In the genomic region with DNA sequence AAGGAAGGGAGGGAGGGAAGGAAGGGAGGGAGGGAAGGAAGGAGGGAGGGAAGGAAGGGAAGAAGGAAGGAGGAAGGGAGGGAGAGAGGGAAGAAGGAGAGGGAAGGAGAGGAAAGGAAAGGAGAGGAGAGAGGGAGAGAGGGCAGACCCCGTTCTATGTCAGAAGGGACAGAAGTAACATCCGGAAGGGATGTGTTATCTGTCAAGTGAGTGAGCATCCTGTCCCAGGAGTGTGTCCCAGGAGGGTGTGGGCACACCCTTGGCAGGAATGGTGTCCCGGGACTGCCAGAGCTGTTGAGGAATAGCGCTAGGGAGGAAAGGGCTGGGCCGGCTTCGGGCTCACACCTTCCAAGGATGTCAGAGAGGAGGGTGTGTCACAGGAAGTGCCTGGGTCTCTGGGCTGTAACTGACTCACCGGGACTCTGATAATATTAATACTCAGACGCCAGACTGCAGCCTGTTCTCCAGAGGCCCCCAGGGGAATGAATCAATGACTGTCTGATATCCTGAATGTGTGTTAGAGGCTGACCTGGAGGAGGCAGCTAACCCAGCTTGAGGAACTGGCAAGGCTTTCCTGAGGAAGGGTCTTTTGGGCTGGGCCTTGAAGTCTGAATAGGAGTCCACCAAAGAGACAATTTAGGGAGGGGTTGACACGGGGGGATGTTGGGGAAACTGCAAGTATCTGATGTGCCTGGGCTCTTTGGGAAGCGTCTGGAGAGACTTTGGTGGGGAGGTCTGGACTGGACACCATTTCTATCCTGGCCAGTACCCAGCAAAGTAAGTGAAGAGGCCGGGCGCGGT, we compare ENCODE assay signal across 8 cellular contexts. TPM values are rescaled to one million over a fixed set of nuclear protein-coding genes. Genes with fewer than 3 reads are reported as not detected.
A peak's percentile ranks its signal among the peaks of the same experiment; 100 is the strongest.
DNase-seq lines count a peak whose midpoint lies in the region; ATAC-seq and TF ChIP-seq lines count a peak whose summit lies in the region.

No MANE protein-coding gene starts in this region.

- H3K4me1 Mint-ChIP-seq in HFFc6 (ENCODE audit: low read depth), result peaks cover 15% of the 10 kb centered on the region

- no peaks in the 10 kb centered on the region for H3K27me3 ChIP-seq in left lung
- H3K27me3 ChIP-seq in MM.1S (replicated peaks; ENCODE audit: insufficient read depth, low read length), result peaks cover 40% of the 10 kb centered on the region

- H3K4me1 ChIP-seq in left lung, result peaks cover 0 to 9% of the 10 kb centered on the region in 2 donors
- no peaks in the 10 kb centered on the region for H3K4me1 ChIP-seq in MM.1S (ENCODE audit: low read length)

- H3K4me3 ChIP-seq in left lung, result no peak overlapping the region
- no peak overlapping the region for H3K4me3 ChIP-seq in MM.1S (ENCODE audit: low read length)

- peaks cover 4% of the 10 kb centered on the region for H3K27me3 Mint-ChIP-seq in HFFc6 (ENCODE audit: insufficient read depth)

- no peaks in the 10 kb centered on the region for H3K36me3 Mint-ChIP-seq in HFFc6 (ENCODE audit: low read depth)

- H3K9me2 ChIP-seq in MM.1S (replicated peaks; ENCODE audit: insufficient read depth, low read length), result no peaks in the 10 kb centered on the region

- no peaks in the 10 kb centered on the region for H3F3A ChIP-seq in MM.1S (ENCODE audit: insufficient read depth, low read length)

- H3K27ac ChIP-seq in left lung (peak overlapping the region in 1 of 2 donors; percentile 48), MM.1S (ENCODE audit: low read length) (no peak overlapping the region)

- H4K20me1 ChIP-seq in MM.1S (ENCODE audit: insufficient read depth, low read length), result no peaks in the 10 kb centered on the region

- H3K9me3 ChIP-seq in left lung, result no peaks in the 10 kb centered on the region
- H3K9me3 ChIP-seq in MM.1S (replicated peaks; ENCODE audit: insufficient read depth, low read length), result no peaks in the 10 kb centered on the region

- H2AFZ ChIP-seq in MM.1S (ENCODE audit: low read length), result no peak overlapping the region

- intact Hi-C loops in left lung (cut with DNase I), result no loop called here

- H3K9me3 Mint-ChIP-seq in HFFc6, result no peaks in the 10 kb centered on the region

- H3K36me3 ChIP-seq in left lung (no peaks in the 10 kb centered on the region), MM.1S (replicated peaks; ENCODE audit: insufficient read depth, low read length) (no peaks in the 10 kb centered on the region)

- H3K79me2 ChIP-seq in MM.1S (ENCODE audit: low read length), result no peaks in the 10 kb centered on the region

- peak overlapping the region; percentile 86 for H3K27ac Mint-ChIP-seq in HFFc6

- H3K4me3 Mint-ChIP-seq in HFFc6, result peak overlapping the region; percentile 67

- ATAC-seq in left lung (peak; percentile 90), HG02885 (IDR thresholded peaks at IDR 0.05; ENCODE audit: poor library complexity, unreplicated experiment) (no peak), GM21717 (IDR thresholded peaks at IDR 0.05; ENCODE audit: unreplicated experiment) (no peak)

- DNase-seq in AG20443 (ENCODE audit: low spot score) (peak; percentile 78), HFFc6 (peak; percentile 85), amniotic epithelial cell (ENCODE audit: low read depth) (peak; percentile 71), left lung (peak in 1 of 2 donors; percentile 62), NCI-H1930 (lab: John Stamatoyannopoulos, UW) (no peak), MM.1S (no peak)

- H3K9ac ChIP-seq in MM.1S (ENCODE audit: low read length), result no peak overlapping the region

- no peak for TF ChIP-seq CTCF in HFFc6 (IDR thresholded peaks at IDR 0.05)
- TF ChIP-seq CTCF in left lung (IDR thresholded peaks at IDR 0.05), result no peak
- TF ChIP-seq CTCF in MM.1S (IDR thresholded peaks at IDR 0.05; ENCODE audit: low read length), result no peak

- H3K4me2 ChIP-seq in MM.1S (ENCODE audit: low read depth, low read length), result no peak overlapping the region

RNA-seq across cellular contexts. Expression of a gene that starts 18.9 kb away (rescaled TPM):
- over 10,000 TPM in 5 of 6 experiments, 1,000 to 10,000 TPM in 1; 9,852 to 14,845 (median 13,380) TPM for total RNA-seq in HFFc6 (2021; fragmentation: NEBNext Ultra II Directional; extraction: Animal tissue kit (Norgen Biotek cat#: 25700))
- 1,000 to 10,000 TPM; 5,052 to 7,325 TPM for total RNA-seq in left lung

RNA-seq across cellular contexts. Expression of a gene that starts 35.7 kb away (rescaled TPM):
- 10 to 100 TPM; 17.9 to 24.4 (median 20.0) TPM for total RNA-seq in HFFc6 (2021; fragmentation: NEBNext Ultra II Directional; extraction: Animal tissue kit (Norgen Biotek cat#: 25700))
- total RNA-seq in left lung, result 10 to 100 TPM; 11.8 to 12.1 TPM

RNA-seq across cellular contexts. Expression of a gene that starts 43.3 kb away (rescaled TPM):
- total RNA-seq in HFFc6 (2021; fragmentation: NEBNext Ultra II Directional; extraction: Animal tissue kit (Norgen Biotek cat#: 25700)), result 100 to 1,000 TPM; 260 to 327 (median 310) TPM
- 10 to 100 TPM; 52.3 to 72.5 TPM for total RNA-seq in left lung

Comparison
In these comparisons a context has a peak if more than half of its experiments do, and no peak if none do; other contexts are left out.
1. DNase-seq: peak in AG20443 (single experiment), HFFc6 (single experiment) and amniotic epithelial cell (single experiment); none in NCI-H1930 (0 of 2) and MM.1S (single experiment).